ENCODE assay signal across 14 cellular contexts in genomic region chr13:90201198-90201597, GRCh38.
DNase-seq lines count a peak whose midpoint lies in the region; ATAC-seq and TF ChIP-seq lines count a peak whose summit lies in the region.
"Had no signal": no experiment of that assay in that cellular context is flagged by ENCODE, and none has a peak within 500 bp of the region (broad histone marks: within the 10 kb centered on the region; RNA-seq: fewer than 3 reads in every experiment).

No MANE protein-coding gene starts in this region.

- DNase-seq in HCEC 1CT = peak; percentile 71
- peak; percentile 48 for DNase-seq in astrocyte of the spinal cord (ENCODE audit: low read depth, low spot score)
- DNase-seq in left ventricle myocardium inferior = no peak
- no peak for DNase-seq in smooth muscle cell (lab: John Stamatoyannopoulos, UW; ENCODE audit: unreplicated experiment)
- no peak for DNase-seq in iPS-NIHi7 (ENCODE audit: extremely low spot score)
- DNase-seq in NCI-H748 (lab: John Stamatoyannopoulos, UW; ENCODE audit: unreplicated experiment) = no peak
- DNase-seq: activated naive CD4-positive, alpha-beta T cell treated with anti-CD3 and anti-CD28 coated beads for 36 hours; dermis blood vessel endothelial cell; NCI-H1694; NCI-H345 had no signal

- H3K4me1 ChIP-seq in left ventricle myocardium inferior = peaks cover 21% of the 10 kb centered on the region
- H3K4me1 ChIP-seq in smooth muscle cell (ENCODE audit: low read depth) = no peaks in the 10 kb centered on the region
- H3K4me1 ChIP-seq: BLaER1, prostate gland had no signal

- H3K4me3 ChIP-seq in astrocyte of the spinal cord (ENCODE audit: low read depth, low read length) (no peak overlapping the region), left ventricle myocardium inferior (no peak overlapping the region), smooth muscle cell (no peak overlapping the region)
- H3K4me3 ChIP-seq: BLaER1, prostate gland had no signal

- in situ Hi-C loops in astrocyte of the spinal cord (cut with HindIII; ENCODE audit: low sequenced_read_pairs) = no loop called here

- intact Hi-C loops in left ventricle myocardium inferior (cut with micrococcal nuclease) = no loop called here

- 38% methylated on average over 1 of the region's 1 CpG for WGBS in smooth muscle cell (ENCODE audit: low lambda C conversion rate)

- H3K4me2 ChIP-seq in smooth muscle cell = no peak overlapping the region
- H3K4me2 ChIP-seq: BLaER1 had no signal

- H3K27me3 ChIP-seq in left ventricle myocardium inferior (ENCODE audit: low read depth) (no peaks in the 10 kb centered on the region), smooth muscle cell (ENCODE audit: low read depth) (no peaks in the 10 kb centered on the region)
- H3K27me3 ChIP-seq: BLaER1 had no signal

- no peak for ATAC-seq in GM21825 (IDR thresholded peaks at IDR 0.05; ENCODE audit: unreplicated experiment)

- H3F3A ChIP-seq in smooth muscle cell (ENCODE audit: low read depth) = peaks cover 8% of the 10 kb centered on the region

- no peaks in the 10 kb centered on the region for H3K9me3 ChIP-seq in left ventricle myocardium inferior (replicated peaks)
- H3K9me3 ChIP-seq in smooth muscle cell (replicated peaks; ENCODE audit: low read depth) = no peaks in the 10 kb centered on the region
- H3K9me3 ChIP-seq: BLaER1, prostate gland had no signal

- H3K9ac ChIP-seq in smooth muscle cell (ENCODE audit: low read depth) = no peak overlapping the region
- H3K9ac ChIP-seq: BLaER1 had no signal

- H4K20me1 ChIP-seq in smooth muscle cell (ENCODE audit: low read depth) = no peaks in the 10 kb centered on the region
- H4K20me1 ChIP-seq: BLaER1 had no signal

- no peaks in the 10 kb centered on the region for H3K79me2 ChIP-seq in smooth muscle cell (ENCODE audit: low read depth)

- peak overlapping the region; percentile 73 for H2AFZ ChIP-seq in smooth muscle cell (ENCODE audit: low read depth)

- H3K27ac ChIP-seq in left ventricle myocardium inferior (replicated peaks) = peak overlapping the region; percentile 39
- H3K27ac ChIP-seq in smooth muscle cell (ENCODE audit: low read depth) = peak overlapping the region; percentile 55
- H3K27ac ChIP-seq: BLaER1, prostate gland, VCaP had no signal

- H3K36me3 ChIP-seq in left ventricle myocardium inferior (no peaks in the 10 kb centered on the region), smooth muscle cell (ENCODE audit: low read depth) (no peaks in the 10 kb centered on the region)
- H3K36me3 ChIP-seq: BLaER1, prostate gland had no signal

- TF ChIP-seq CTCF in astrocyte of the spinal cord (IDR thresholded peaks at IDR 0.05; ENCODE audit: low read depth, low read length) (no peak), left ventricle myocardium inferior (IDR thresholded peaks at IDR 0.05; ENCODE audit: borderline replicate concordance) (no peak), smooth muscle cell (IDR thresholded peaks at IDR 0.05; ENCODE audit: borderline replicate concordance, insufficient read depth, poor library complexity, severe bottlenecking) (no peak)

Comparison
In these comparisons a context has a peak if more than half of its experiments do, and no peak if none do; other contexts are left out.
1. DNase-seq: peak in HCEC 1CT (single experiment) and astrocyte of the spinal cord (single experiment); none in left ventricle myocardium inferior (single experiment), smooth muscle cell (single experiment), iPS-NIHi7 (single experiment) and NCI-H748 (single experiment).